Comparison of ENCODE assay signal across 29 cellular contexts in genomic region chr20:11926599-11926998, GRCh38.
"Had no signal": no experiment of that assay in that cellular context is flagged by ENCODE, and none has a peak within 500 bp of the region (broad histone marks: within the 10 kb centered on the region; RNA-seq: fewer than 3 reads in every experiment).

No MANE protein-coding gene starts in this region.

- H3K27me3 Mint-ChIP-seq: activated naive CD4-positive, alpha-beta T cell treated with anti-CD3 and anti-CD28 coated beads, Interleukin-2, amount 50 U/mL, for 24 hours; IgD-negative memory B cell had no signal

- H3K9me3 Mint-ChIP-seq: activated naive CD4-positive, alpha-beta T cell treated with anti-CD3 and anti-CD28 coated beads, Interleukin-2, amount 50 U/mL, for 24 hours; activated T-helper 1 cell treated with anti-CD3 and anti-CD28 coated beads, Interleukin-12 subunit alpha, Interleukin-12 subunit beta, Interleukin-2, Interleukin-4 antibody, amounts not matched to agents 30 ng/mL and 10 ng/mL and 1 ng/mL, durations not matched to agents 14 hours and 24 hours and 36 hours; T-helper 2 cell treated with Interferon-gamma antibody and Interleukin-4, amounts not matched to agents 5 μg/mL and 100 μg/mL, for 36 hours had no signal

- H3K27ac ChIP-seq: ascending aorta, body of pancreas, Peyer's patch, RWPE1, SJCRH30 had no signal

- ATAC-seq: activated CD4-positive, CD25-positive, alpha-beta regulatory T cell treated with anti-CD3 and anti-CD28 coated beads, Interleukin-2, amount 50 U/mL, for 24 hours; activated CD8-positive, alpha-beta T cell treated with anti-CD3 and anti-CD28 coated beads, Interleukin-2, amount 10 ng/mL, durations not matched to agents 7 days and 5 days; body of pancreas; SK-N-SH treated with all-trans-retinoic acid at 6 μM for 48 hours had no signal

- H3K36me3 Mint-ChIP-seq: activated naive CD4-positive, alpha-beta T cell treated with anti-CD3 and anti-CD28 coated beads, Interleukin-2, amount 50 U/mL, for 24 hours; IgD-negative memory B cell had no signal

- DNase-seq: activated CD4-positive, alpha-beta T cell treated with anti-CD3 and anti-CD28 coated beads for 4 hours; activated CD8-positive, alpha-beta memory T cell treated with anti-CD3 and anti-CD28 coated beads, Interleukin-2, amount 50 U/mL, for 48 hours; activated CD8-positive, alpha-beta T cell treated with anti-CD3 and anti-CD28 coated beads, Interleukin-2, amount 10 ng/mL, durations not matched to agents 7 days and 5 days; activated effector memory CD4-positive, alpha-beta T cell treated with Interleukin-2 at 50 U/mL for 16 hours; activated naive CD4-positive, alpha-beta T cell; activated T-cell treated with anti-CD3 and anti-CD28 coated beads, Interleukin-2, amount 50 U/mL, for 1 hour; body of pancreas; KG1; NCI-H1092; NCI-H1417; NCI-H1694; NCI-H2029; NCI-H2107; NCI-H2171 treated with DMSO at 0.1 percent for 48 hours; NCI-H226; NCI-H526 treated with DMSO at 0.1 percent for 48 hours; NK-92 treated with Interleukin-12 subunit alpha and Interleukin-12 subunit beta, amount 100 ng/mL, for 24 hours; Peyer's patch; Right ventricle myocardium superior; SJCRH30; SW 1271 had no signal

- H3K4me1 Mint-ChIP-seq: activated naive CD4-positive, alpha-beta T cell treated with anti-CD3 and anti-CD28 coated beads, Interleukin-2, amount 50 U/mL, for 24 hours; IgD-negative memory B cell had no signal

- H3K4me3 Mint-ChIP-seq: activated CD8-positive, alpha-beta T cell treated with anti-CD3 and anti-CD28 coated beads, Interleukin-2, amount 10 ng/mL, durations not matched to agents 7 days and 5 days; activated naive CD4-positive, alpha-beta T cell treated with anti-CD3 and anti-CD28 coated beads, Interleukin-2, amount 50 U/mL, for 24 hours; activated T-helper 1 cell treated with anti-CD3 and anti-CD28 coated beads, Interleukin-12 subunit alpha, Interleukin-12 subunit beta, Interleukin-2, Interleukin-4 antibody, amounts not matched to agents 30 ng/mL and 10 ng/mL and 1 ng/mL, durations not matched to agents 14 hours and 24 hours and 36 hours; IgD-negative memory B cell; T-helper 2 cell treated with Interferon-gamma antibody and Interleukin-4, amounts not matched to agents 5 μg/mL and 100 μg/mL, for 36 hours had no signal
